In genomic region chr11:61880454-61880853, GRCh38 we compare ENCODE assay signal across 32 cellular contexts. TPM values are rescaled to one million over a fixed set of nuclear protein-coding genes. Genes with fewer than 3 reads are reported as not detected.
DNase-seq lines count a peak whose midpoint lies in the region; ATAC-seq, FAIRE-seq and TF ChIP-seq lines count a peak whose summit lies in the region.
"Had no signal": no experiment of that assay in that cellular context is flagged by ENCODE, and none has a peak within 500 bp of the region (broad histone marks: within the 10 kb centered on the region; RNA-seq: fewer than 3 reads in every experiment).

No MANE protein-coding gene starts in this region.

- DNase-seq in left ventricle myocardium inferior (no peak), right atrium auricular region (ENCODE audit: low spot score) (no peak), Peyer's patch (peak in 2 of 3 donors; percentile 57 to 62), germinal center (ENCODE audit: low spot score) (peak; percentile 91), HepG2 (ENCODE audit: low spot score) (no peak), EL (no peak)
- no peak for DNase-seq in stimulated activated CD4-positive, alpha-beta T cell treated with anti-CD3 and anti-CD28 coated beads, Interleukin-2, amount 100 ng/mL, for 24 hours
- DNase-seq: activated effector memory CD4-positive, alpha-beta T cell treated with anti-CD3 and anti-CD28 coated beads, Interleukin-2, amount 50 U/mL, for 16 hours; brain microvascular endothelial cell; COR-L47; DMS79 treated with DMSO at 0.1 percent for 48 hours; effector memory CD8-positive, alpha-beta T cell; HCEC 1CT; NCI-H1930; NCI-H345; small intestine; stimulated activated CD4-positive, alpha-beta T cell treated with anti-CD3 and anti-CD28 coated beads, Interleukin-2, amount 100 ng/mL, for 48 hours; stimulated activated naive CD8-positive, alpha-beta T cell treated with anti-CD3 and anti-CD28 coated beads, Interleukin-15, Interleukin-2, amounts not matched to agents 100 U/mL and 50 U/mL, for 24 hours had no signal

- no peaks in the 10 kb centered on the region for H4K20me1 ChIP-seq in HepG2 (ENCODE audit: insufficient read depth, low read length)

- ATAC-seq in HepG2 (no peak), HG02885 (IDR thresholded peaks at IDR 0.05; ENCODE audit: poor library complexity, unreplicated experiment) (no peak)
- ATAC-seq: effector memory CD8-positive, alpha-beta T cell; stimulated activated naive CD8-positive, alpha-beta T cell treated with anti-CD3 and anti-CD28 coated beads, Interleukin-15, Interleukin-2, amounts not matched to agents 100 U/mL and 50 U/mL, for 24 hours had no signal

- H3K4me1 ChIP-seq in left ventricle myocardium inferior (peaks cover 97% of the 10 kb centered on the region), right atrium auricular region (peaks cover 0 to 26% of the 10 kb centered on the region in 2 donors), Peyer's patch (peaks cover 0 to 9% (median 4%) of the 10 kb centered on the region in 4 donors), HepG2 (ENCODE audit: insufficient read depth, low read length) (no peaks in the 10 kb centered on the region)
- H3K4me1 ChIP-seq: BE2C, prostate gland had no signal

- no peak for FAIRE-seq in HepG2 (lab: Jason Lieb, UNC)
- FAIRE-seq: A204.1, colon, frontal cortex, K562, keratinocyte, small intestine had no signal

- H3K27ac ChIP-seq in left ventricle myocardium inferior (replicated peaks), result peak overlapping the region; percentile 79
- peak overlapping the region in 1 of 2 donors; percentile 16 for H3K27ac ChIP-seq in right atrium auricular region
- peak overlapping the region in 1 of 4 donors; percentile 70 for H3K27ac ChIP-seq in Peyer's patch
- no peak overlapping the region for H3K27ac ChIP-seq in HepG2 (ENCODE audit: extremely low read length, insufficient read depth, low read length)
- H3K27ac ChIP-seq: brain microvascular endothelial cell, esophagus muscularis mucosa, neutrophil, prostate gland, VCaP had no signal

- CTCF ChIA-PET in HepG2 (lab: Yijun Ruan, JAX; ENCODE audit: low intra/inter-chr PET ratio, low total read pairs), result no interaction called here

- POLR2A ChIA-PET in HepG2 (lab: Yijun Ruan, JAX), result no interaction called here

- no peaks in the 10 kb centered on the region for H3K79me2 ChIP-seq in HepG2 (ENCODE audit: insufficient read depth, low read length)

- H3K9me3 ChIP-seq in left ventricle myocardium inferior (replicated peaks) (no peaks in the 10 kb centered on the region), right atrium auricular region (no peaks in the 10 kb centered on the region), Peyer's patch (no peaks in the 10 kb centered on the region), HepG2 (ENCODE audit: low read length) (no peaks in the 10 kb centered on the region)
- H3K9me3 ChIP-seq: BE2C, esophagus muscularis mucosa, neutrophil, prostate gland, SJSA1 had no signal

- no peak overlapping the region for H3K4me2 ChIP-seq in HepG2 (ENCODE audit: low read depth, low read length)

- TF ChIP-seq POLR2A in Peyer's patch (IDR thresholded peaks at IDR 0.05), result no peak
- TF ChIP-seq POLR2A in HepG2 (IDR thresholded peaks at IDR 0.05; ENCODE audit: insufficient read depth in 1 of 2, low read depth in 2 of 2, low read length in 2 of 2), result no peak

- intact Hi-C loops in left ventricle myocardium inferior (cut with micrococcal nuclease), result no loop called here
- intact Hi-C loops in HepG2 (cut with micrococcal nuclease; ENCODE audit: unreplicated experiment), result no loop called here

- in situ Hi-C loops in HepG2 (cut with HindIII; ENCODE audit: extremely low pct_ligation_motif_present, low pct_unique_long_range_greater_than_20kb), result no loop called here

- H3K4me3 ChIP-seq in left ventricle myocardium inferior (no peak overlapping the region), right atrium auricular region (no peak overlapping the region), Peyer's patch (peak overlapping the region in 2 of 4 donors; percentile 5 to 16), HepG2 (replicated peaks in 1 of 3; ENCODE audit: insufficient read depth in 1 of 3, low read depth in 2 of 3, low read length in 3 of 3) (no peak overlapping the region)
- H3K4me3 ChIP-seq: esophagus muscularis mucosa, K562, lung, prostate gland, SJSA1 had no signal

- TF ChIP-seq CTCF in left ventricle myocardium inferior (IDR thresholded peaks at IDR 0.05; ENCODE audit: borderline replicate concordance), result no peak
- TF ChIP-seq CTCF in right atrium auricular region (IDR thresholded peaks at IDR 0.05), result no peak
- TF ChIP-seq CTCF in Peyer's patch (IDR thresholded peaks at IDR 0.05), result no peak
- TF ChIP-seq CTCF in HepG2 (CRISPR knock-in tag; IDR thresholded peaks at IDR 0.05), result no peak

- H3K27me3 ChIP-seq in left ventricle myocardium inferior (ENCODE audit: low read depth) (no peaks in the 10 kb centered on the region), right atrium auricular region (no peaks in the 10 kb centered on the region), Peyer's patch (no peaks in the 10 kb centered on the region), HepG2 (ENCODE audit: control insufficient read depth in 1 of 2, insufficient read depth in 2 of 2, low read length in 2 of 2) (no peaks in the 10 kb centered on the region)
- H3K27me3 ChIP-seq: BE2C, brain microvascular endothelial cell, esophagus muscularis mucosa, neutrophil, SJSA1 had no signal

- BruUV-seq in HepG2 (replicated peaks; lab: Mats Ljungman, UMichigan), result no TSS peak

- peaks cover 45% of the 10 kb centered on the region for H3K36me3 ChIP-seq in left ventricle myocardium inferior
- peaks cover 49% of the 10 kb centered on the region for H3K36me3 ChIP-seq in right atrium auricular region
- no peaks in the 10 kb centered on the region for H3K36me3 ChIP-seq in Peyer's patch
- no peaks in the 10 kb centered on the region; a peak in 1 of 5 replicates for H3K36me3 ChIP-seq in HepG2 (replicated peaks in 1 of 2; ENCODE audit: control insufficient read depth in 1 of 2, insufficient read depth in 2 of 2, low read length in 2 of 2)
- H3K36me3 ChIP-seq: BE2C, brain microvascular endothelial cell, neutrophil, prostate gland had no signal

- H2AFZ ChIP-seq in HepG2 (ENCODE audit: low read length), result no peak overlapping the region

- 81% methylated on average over 6 of the region's 6 CpGs for WGBS in HepG2 (ENCODE audit: low lambda C conversion rate)

- no peak for TF ChIP-seq RAD21 in HepG2 (CRISPR knock-in tag; IDR thresholded peaks at IDR 0.05)

- no peak overlapping the region for H3K9ac ChIP-seq in HepG2 (ENCODE audit: insufficient read depth, low read depth, low read length)

- TF ChIP-seq EP300 in HepG2 (IDR thresholded peaks at IDR 0.05; ENCODE audit: low read depth in 2 of 2, low read length in 2 of 2), result no peak
- no peak for TF ChIP-seq EP300 in HepG2 (CRISPR knock-in tag; IDR thresholded peaks at IDR 0.05; ENCODE audit: borderline replicate concordance)

RNA-seq across cellular contexts. Expression of gene FADS3, which starts 10.9 kb away (rescaled TPM):
- total RNA-seq in left ventricle myocardium inferior, result 65.5 TPM
- total RNA-seq in right atrium auricular region, result 10 to 100 TPM; 48.7 to 93.0 TPM
- 10 to 100 TPM in 3 of 4 donors, 1 to 10 TPM in 1; 9.5 to 76.7 (median 18.4) TPM for total RNA-seq in Peyer's patch
- 4.5 and 13.4 TPM in 2 replicates for total RNA-seq in HepG2 (2016; rRNA removed; fragmentation: Illumina TruSeq; extraction: Trizol)
- 8.3 and 10.6 TPM in 2 replicates for total RNA-seq in HepG2 (2016; cell fraction: cytosol; rRNA removed; fragmentation: Illumina TruSeq; extraction: Trizol; ENCODE audit: low read depth)
- total RNA-seq in HepG2 (2016; cell fraction: insoluble cytoplasmic fraction; rRNA removed; fragmentation: Illumina TruSeq; extraction: Trizol), result 3.4 and 13.2 TPM in 2 replicates
- 7.7 and 10.7 TPM in 2 replicates for total RNA-seq in HepG2 (2016; cell fraction: membrane; rRNA removed; fragmentation: Illumina TruSeq; extraction: Trizol)
- 12.9 and 21.0 TPM in 2 replicates for total RNA-seq in HepG2 (2016; cell fraction: nucleus; rRNA removed; fragmentation: Illumina TruSeq; extraction: Trizol)
- polyA plus RNA-seq in HepG2 (2011; rRNA removed), result 23.2 and 36.6 TPM in 2 replicates
- polyA plus RNA-seq in HepG2 (2011; cell fraction: cytosol; rRNA removed), result 13.7 and 17.5 TPM in 2 replicates
- 236 and 242 TPM in 2 replicates for polyA plus RNA-seq in HepG2 (2011; cell fraction: nucleus; rRNA removed)
- polyA plus RNA-seq in HepG2 (2012), result 5.1 and 11.5 TPM in 2 replicates
- 8.0 and 9.6 TPM in 2 replicates for polyA plus RNA-seq in HepG2 (2016; cell fraction: cytosol; fragmentation: Illumina TruSeq; extraction: Trizol; ENCODE audit: low read depth)
- polyA plus RNA-seq in HepG2 (2016; cell fraction: insoluble cytoplasmic fraction; fragmentation: Illumina TruSeq; extraction: Trizol; ENCODE audit: low read depth), result 4.7 and 5.0 TPM in 2 replicates
- 7.9 and 9.0 TPM in 2 replicates for polyA plus RNA-seq in HepG2 (2016; cell fraction: membrane; fragmentation: Illumina TruSeq; extraction: Trizol; ENCODE audit: low read depth)
- 36.8 and 37.1 TPM in 2 replicates for polyA plus RNA-seq in HepG2 (2016; cell fraction: nucleus; fragmentation: Illumina TruSeq; extraction: Trizol; ENCODE audit: insufficient read depth, low read depth)
- 30.7 and 67.4 TPM in 2 replicates for polyA minus RNA-seq in HepG2 (2011; rRNA and poly(A)+ RNA removed; ENCODE audit: low replicate concordance)
- polyA minus RNA-seq in HepG2 (2011; cell fraction: cytosol; rRNA and poly(A)+ RNA removed), result 10.5 and 13.0 TPM in 2 replicates
- polyA minus RNA-seq in HepG2 (2011; cell fraction: nucleus; rRNA and poly(A)+ RNA removed), result 10.9 and 15.8 TPM in 2 replicates

RNA-seq across cellular contexts. Expression of gene RAB3IL1, which starts 36.9 kb away (rescaled TPM):
- total RNA-seq in left ventricle myocardium inferior (9.5 TPM), right atrium auricular region (10 to 100 TPM in 1 of 2 donors, 1 to 10 TPM in 1; 4.3 to 16.8 TPM), Peyer's patch (10 to 100 TPM in 1 of 4 donors, 1 to 10 TPM in 3; 1.1 to 28.1 (median 5.7) TPM), HepG2 (2016; rRNA removed; fragmentation: Illumina TruSeq; extraction: Trizol) (1.2 and 1.3 TPM in 2 replicates)
- total RNA-seq in HepG2 (2016; cell fraction: cytosol; rRNA removed; fragmentation: Illumina TruSeq; extraction: Trizol; ENCODE audit: low read depth), result 0.61 and 2.5 TPM in 2 replicates
- total RNA-seq in HepG2 (2016; cell fraction: insoluble cytoplasmic fraction; rRNA removed; fragmentation: Illumina TruSeq; extraction: Trizol), result 1.2 and 1.4 TPM in 2 replicates
- total RNA-seq in HepG2 (2016; cell fraction: membrane; rRNA removed; fragmentation: Illumina TruSeq; extraction: Trizol), result 1.2 and 1.4 TPM in 2 replicates
- total RNA-seq in HepG2 (2016; cell fraction: nucleus; rRNA removed; fragmentation: Illumina TruSeq; extraction: Trizol), result 0.72 and 0.84 TPM in 2 replicates
- polyA plus RNA-seq in HepG2 (2011; rRNA removed), result 2.0 and 2.2 TPM in 2 replicates
- polyA plus RNA-seq in HepG2 (2011; cell fraction: cytosol; rRNA removed), result 1.3 and 3.0 TPM in 2 replicates
- polyA plus RNA-seq in HepG2 (2011; cell fraction: nucleus; rRNA removed), result 2.5 and 3.7 TPM in 2 replicates
- polyA plus RNA-seq in HepG2 (2012), result 1.4 and 2.3 TPM in 2 replicates
- polyA plus RNA-seq in HepG2 (2016; cell fraction: cytosol; fragmentation: Illumina TruSeq; extraction: Trizol; ENCODE audit: low read depth), result 1.5 and 1.7 TPM in 2 replicates
- 1.9 and 2.5 TPM in 2 replicates for polyA plus RNA-seq in HepG2 (2016; cell fraction: insoluble cytoplasmic fraction; fragmentation: Illumina TruSeq; extraction: Trizol; ENCODE audit: low read depth)
- 1.9 and 2.3 TPM in 2 replicates for polyA plus RNA-seq in HepG2 (2016; cell fraction: membrane; fragmentation: Illumina TruSeq; extraction: Trizol; ENCODE audit: low read depth)
- polyA plus RNA-seq in HepG2 (2016; cell fraction: nucleus; fragmentation: Illumina TruSeq; extraction: Trizol; ENCODE audit: insufficient read depth, low read depth), result 2.9 and 6.6 TPM in 2 replicates
- polyA minus RNA-seq in HepG2 (2011; rRNA and poly(A)+ RNA removed; ENCODE audit: low replicate concordance), result 2.6 and 7.7 TPM in 2 replicates
- polyA minus RNA-seq in HepG2 (2011; cell fraction: cytosol; rRNA and poly(A)+ RNA removed), result 2.8 and 11.9 TPM in 2 replicates
- polyA minus RNA-seq in HepG2 (2011; cell fraction: nucleus; rRNA and poly(A)+ RNA removed), result 1.1 and 1.3 TPM in 2 replicates
- total RNA-seq: T-helper 2 cell treated with Interferon-gamma antibody and Interleukin-4, amounts not matched to agents 100 ng/mL and 5 ng/mL, for 36 hours had no signal

RNA-seq across cellular contexts. Expression of gene FADS2, which starts 52.4 kb away (rescaled TPM):
- 25.7 TPM for total RNA-seq in left ventricle myocardium inferior
- total RNA-seq in right atrium auricular region, result 10 to 100 TPM in 1 of 2 donors, 1 to 10 TPM in 1; 5.1 to 10.2 TPM
- total RNA-seq in Peyer's patch, result 10 to 100 TPM in 2 of 4 donors, 1 to 10 TPM in 2; 1.6 to 30.7 (median 12.0) TPM
- 54.7 and 124 TPM in 2 replicates for total RNA-seq in HepG2 (2016; rRNA removed; fragmentation: Illumina TruSeq; extraction: Trizol)
- total RNA-seq in HepG2 (2016; cell fraction: cytosol; rRNA removed; fragmentation: Illumina TruSeq; extraction: Trizol; ENCODE audit: low read depth), result 17.6 and 17.8 TPM in 2 replicates
- total RNA-seq in HepG2 (2016; cell fraction: insoluble cytoplasmic fraction; rRNA removed; fragmentation: Illumina TruSeq; extraction: Trizol), result 51.3 and 120 TPM in 2 replicates
- 42.1 and 45.1 TPM in 2 replicates for total RNA-seq in HepG2 (2016; cell fraction: membrane; rRNA removed; fragmentation: Illumina TruSeq; extraction: Trizol)
- 103 and 115 TPM in 2 replicates for total RNA-seq in HepG2 (2016; cell fraction: nucleus; rRNA removed; fragmentation: Illumina TruSeq; extraction: Trizol)
- 90.1 and 125 TPM in 2 replicates for polyA plus RNA-seq in HepG2 (2011; rRNA removed)
- 66.9 and 93.5 TPM in 2 replicates for polyA plus RNA-seq in HepG2 (2011; cell fraction: cytosol; rRNA removed)
- 77.8 and 97.6 TPM in 2 replicates for polyA plus RNA-seq in HepG2 (2011; cell fraction: nucleus; rRNA removed)
- 111 and 112 TPM in 2 replicates for polyA plus RNA-seq in HepG2 (2012)
- 16.3 and 18.5 TPM in 2 replicates for polyA plus RNA-seq in HepG2 (2016; cell fraction: cytosol; fragmentation: Illumina TruSeq; extraction: Trizol; ENCODE audit: low read depth)
- polyA plus RNA-seq in HepG2 (2016; cell fraction: insoluble cytoplasmic fraction; fragmentation: Illumina TruSeq; extraction: Trizol; ENCODE audit: low read depth), result 43.7 and 53.6 TPM in 2 replicates
- 27.1 and 32.3 TPM in 2 replicates for polyA plus RNA-seq in HepG2 (2016; cell fraction: membrane; fragmentation: Illumina TruSeq; extraction: Trizol; ENCODE audit: low read depth)
- polyA plus RNA-seq in HepG2 (2016; cell fraction: nucleus; fragmentation: Illumina TruSeq; extraction: Trizol; ENCODE audit: insufficient read depth, low read depth), result 153 and 164 TPM in 2 replicates
- 240 and 324 TPM in 2 replicates for polyA minus RNA-seq in HepG2 (2011; rRNA and poly(A)+ RNA removed; ENCODE audit: low replicate concordance)
- polyA minus RNA-seq in HepG2 (2011; cell fraction: cytosol; rRNA and poly(A)+ RNA removed), result 65.5 and 71.3 TPM in 2 replicates
- 23.2 and 36.6 TPM in 2 replicates for polyA minus RNA-seq in HepG2 (2011; cell fraction: nucleus; rRNA and poly(A)+ RNA removed)

Comparison
In these comparisons a context has a peak if more than half of its experiments do, and no peak if none do; other contexts are left out.
1. DNase-seq: peak in Peyer's patch (2 of 3) and germinal center (single experiment); none in left ventricle myocardium inferior (single experiment), right atrium auricular region (single experiment), HepG2 (single experiment), stimulated activated CD4-positive, alpha-beta T cell treated with anti-CD3 and anti-CD28 coated beads, Interleukin-2, amount 100 ng/mL, for 24 hours (0 of 2) and EL (single experiment).